ENCODE assay signal across 31 cellular contexts in the genomic region with DNA sequence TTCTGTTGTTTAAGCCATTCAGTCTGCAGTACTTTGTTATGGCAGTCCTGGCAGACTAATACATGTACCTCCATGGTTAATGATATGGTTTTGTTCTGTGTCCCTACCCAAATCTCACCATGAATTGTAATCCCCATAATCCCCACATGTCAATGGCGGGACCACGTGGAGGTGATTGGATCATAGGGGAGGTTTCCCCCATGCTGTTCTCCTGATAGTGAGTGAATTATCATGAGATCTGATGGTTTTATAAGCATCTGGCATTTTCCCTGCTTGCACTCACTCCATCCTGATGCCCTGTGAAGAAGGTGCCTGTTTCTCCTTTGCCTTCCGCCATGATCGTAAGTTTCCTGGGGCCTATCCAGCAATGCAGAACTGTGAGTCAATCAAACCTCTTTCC.
"Had no signal": no experiment of that assay in that cellular context is flagged by ENCODE, and none has a peak within 500 bp of the region (broad histone marks: within the 10 kb centered on the region; RNA-seq: fewer than 3 reads in every experiment).

No MANE protein-coding gene starts in this region.

- H3K4me3 Mint-ChIP-seq: activated CD4-positive, alpha-beta memory T cell treated with anti-CD3 and anti-CD28 coated beads for 36 hours; activated CD4-positive, alpha-beta T cell treated with anti-CD3 and anti-CD28 coated beads for 36 hours; activated CD4-positive, alpha-beta T cell treated with anti-CD3 and anti-CD28 coated beads, Interleukin-2, amount 10 ng/mL, durations not matched to agents 24 days and 14 days; activated CD8-positive, alpha-beta memory T cell treated with anti-CD3 and anti-CD28 coated beads, Interleukin-2, amount 10 ng/mL, durations not matched to agents 7 days and 5 days; activated CD8-positive, alpha-beta T cell treated with anti-CD3 and anti-CD28 coated beads, Interleukin-2, amount 10 ng/mL, durations not matched to agents 7 days and 5 days; activated naive CD4-positive, alpha-beta T cell treated with anti-CD3 and anti-CD28 coated beads for 36 hours; activated naive CD4-positive, alpha-beta T cell treated with anti-CD3 and anti-CD28 coated beads, Interleukin-2, amount 50 U/mL, for 24 hours; activated naive CD8-positive, alpha-beta T cell treated with anti-CD3 and anti-CD28 coated beads for 36 hours; activated naive CD8-positive, alpha-beta T cell treated with anti-CD3 and anti-CD28 coated beads, Interleukin-2, amount 50 U/mL, for 24 hours; activated T-helper 1 cell treated with anti-CD3 and anti-CD28 coated beads, Interleukin-12 subunit alpha, Interleukin-12 subunit beta, Interleukin-2, Interleukin-4 antibody, amounts not matched to agents 30 ng/mL and 10 ng/mL and 1 ng/mL, durations not matched to agents 14 hours and 24 hours and 36 hours; brain had no signal

- H3K27me3 Mint-ChIP-seq: activated CD4-positive, alpha-beta T cell treated with anti-CD3 and anti-CD28 coated beads for 36 hours; activated CD4-positive, alpha-beta T cell treated with anti-CD3 and anti-CD28 coated beads, Interleukin-2, amount 10 ng/mL, durations not matched to agents 24 days and 14 days; activated CD8-positive, alpha-beta memory T cell treated with anti-CD3 and anti-CD28 coated beads, Interleukin-2, amount 10 ng/mL, durations not matched to agents 7 days and 5 days; activated naive CD4-positive, alpha-beta T cell treated with anti-CD3 and anti-CD28 coated beads, Interleukin-2, amount 50 U/mL, for 24 hours; activated naive CD8-positive, alpha-beta T cell treated with anti-CD3 and anti-CD28 coated beads for 36 hours; activated naive CD8-positive, alpha-beta T cell treated with anti-CD3 and anti-CD28 coated beads, Interleukin-2, amount 50 U/mL, for 24 hours had no signal

- H3K27ac Mint-ChIP-seq: activated CD4-positive, alpha-beta memory T cell treated with anti-CD3 and anti-CD28 coated beads for 36 hours; activated CD4-positive, alpha-beta T cell treated with anti-CD3 and anti-CD28 coated beads for 36 hours; activated CD4-positive, alpha-beta T cell treated with anti-CD3 and anti-CD28 coated beads, Interleukin-2, amount 10 ng/mL, durations not matched to agents 24 days and 14 days; activated CD8-positive, alpha-beta memory T cell treated with anti-CD3 and anti-CD28 coated beads, Interleukin-2, amount 10 ng/mL, durations not matched to agents 7 days and 5 days; activated CD8-positive, alpha-beta T cell treated with anti-CD3 and anti-CD28 coated beads, Interleukin-2, amount 10 ng/mL, durations not matched to agents 7 days and 5 days; activated naive CD4-positive, alpha-beta T cell treated with anti-CD3 and anti-CD28 coated beads for 36 hours; activated naive CD4-positive, alpha-beta T cell treated with anti-CD3 and anti-CD28 coated beads, Interleukin-2, amount 50 U/mL, for 24 hours; activated naive CD8-positive, alpha-beta T cell treated with anti-CD3 and anti-CD28 coated beads for 36 hours; activated naive CD8-positive, alpha-beta T cell treated with anti-CD3 and anti-CD28 coated beads, Interleukin-2, amount 50 U/mL, for 24 hours; activated T-helper 1 cell treated with anti-CD3 and anti-CD28 coated beads, Interleukin-12 subunit alpha, Interleukin-12 subunit beta, Interleukin-2, Interleukin-4 antibody, amounts not matched to agents 30 ng/mL and 10 ng/mL and 1 ng/mL, durations not matched to agents 14 hours and 24 hours and 36 hours; activated T-helper 2 cell treated with anti-CD3 and anti-CD28 coated beads, Interferon-gamma antibody, Interleukin-2, Interleukin-4, amounts not matched to agents 10 μg/mL and 5 μg/mL and 100 μg/mL, durations not matched to agents 14 hours and 24 hours and 36 hours; brain had no signal

- H3K4me1 ChIP-seq: adrenal gland, ascending aorta, breast epithelium, colonic mucosa, esophagus squamous epithelium had no signal

- H3K4me1 Mint-ChIP-seq: activated naive CD4-positive, alpha-beta T cell treated with anti-CD3 and anti-CD28 coated beads, Interleukin-2, amount 50 U/mL, for 24 hours had no signal

- H3K27ac ChIP-seq: adrenal gland, ascending aorta, breast epithelium, cardiac muscle cell, colonic mucosa, epithelial cell of prostate, esophagus squamous epithelium, heart left ventricle had no signal

- H3K9me3 ChIP-seq: adrenal gland, ascending aorta, colonic mucosa, esophagus squamous epithelium had no signal

- H3K27me3 ChIP-seq: adrenal gland, ascending aorta, breast epithelium, cardiac muscle cell, colonic mucosa, esophagus squamous epithelium, heart left ventricle had no signal

- H3K4me3 ChIP-seq: adrenal gland, ascending aorta, breast epithelium, cardiac muscle cell, colonic mucosa, esophagus squamous epithelium, heart left ventricle had no signal

- H3K36me3 ChIP-seq: adrenal gland, ascending aorta, breast epithelium, cardiac muscle cell, colonic mucosa, esophagus squamous epithelium, heart left ventricle had no signal

- DNase-seq: activated CD4-positive, alpha-beta memory T cell treated with anti-CD3 and anti-CD28 coated beads for 36 hours; activated CD4-positive, alpha-beta T cell treated with anti-CD3 and anti-CD28 coated beads for 36 hours; activated CD4-positive, alpha-beta T cell treated with anti-CD3 and anti-CD28 coated beads, Interleukin-2, amount 10 ng/mL, durations not matched to agents 24 days and 14 days; activated CD4-positive, CD25-positive, alpha-beta regulatory T cell; activated CD4-positive, CD25-positive, alpha-beta regulatory T cell treated with anti-CD3 and anti-CD28 coated beads, Interleukin-2, amount 50 U/mL, for 72 hours; activated CD8-positive, alpha-beta memory T cell treated with anti-CD3 and anti-CD28 coated beads, Interleukin-2, amount 10 ng/mL, durations not matched to agents 7 days and 5 days; activated CD8-positive, alpha-beta memory T cell treated with anti-CD3 and anti-CD28 coated beads, Interleukin-2, amount 50 U/mL, for 4 hours; activated CD8-positive, alpha-beta T cell treated with anti-CD3 and anti-CD28 coated beads, Interleukin-2, amount 10 ng/mL, durations not matched to agents 7 days and 5 days; activated effector memory CD4-positive, alpha-beta T cell treated with anti-CD3 and anti-CD28 coated beads, Interleukin-2, amount 50 U/mL, for 16 hours; activated naive CD4-positive, alpha-beta T cell treated with anti-CD3 and anti-CD28 coated beads for 36 hours; activated naive CD8-positive, alpha-beta T cell treated with anti-CD3 and anti-CD28 coated beads for 36 hours; activated naive CD8-positive, alpha-beta T cell treated with anti-CD3 and anti-CD28 coated beads, Interleukin-2, amount 50 U/mL, for 24 hours; activated T-cell treated with anti-CD3 and anti-CD28 coated beads, Interleukin-2, amount 50 U/mL, for 1 hour; activated T-cell treated with anti-CD3 and anti-CD28 coated beads, Interleukin-2, amount 50 U/mL, for 48 hours; adrenal gland; central memory CD4-positive, alpha-beta T cell; cerebellar nuclear complex; colonic mucosa; effector CD8-positive, alpha-beta T cell; esophagus squamous epithelium; foreskin fibroblast; heart left ventricle; T-helper 2 cell had no signal

- H3K36me3 Mint-ChIP-seq: activated CD4-positive, alpha-beta memory T cell treated with anti-CD3 and anti-CD28 coated beads for 36 hours; activated naive CD4-positive, alpha-beta T cell treated with anti-CD3 and anti-CD28 coated beads, Interleukin-2, amount 50 U/mL, for 24 hours; activated naive CD8-positive, alpha-beta T cell treated with anti-CD3 and anti-CD28 coated beads for 36 hours; brain had no signal

- H3K9me3 Mint-ChIP-seq: activated naive CD4-positive, alpha-beta T cell treated with anti-CD3 and anti-CD28 coated beads for 36 hours; activated naive CD4-positive, alpha-beta T cell treated with anti-CD3 and anti-CD28 coated beads, Interleukin-2, amount 50 U/mL, for 24 hours had no signal
